Comparison of ENCODE assay signal across 12 cellular contexts in genomic region chr1:175540928-175541645, GRCh38.
"Had no signal": no experiment of that assay in that cellular context is flagged by ENCODE, and none has a peak within 500 bp of the region (broad histone marks: within the 10 kb centered on the region; RNA-seq: fewer than 3 reads in every experiment).

No MANE protein-coding gene starts in this region.

- H3K36me3 ChIP-seq: prostate gland had no signal

- H3K4me3 ChIP-seq: prostate gland had no signal

- H3K27ac ChIP-seq: foreskin keratinocyte, prostate gland had no signal

- DNase-seq: activated CD4-positive, alpha-beta T cell treated with anti-CD3 and anti-CD28 coated beads for 1 hour; activated CD4-positive, alpha-beta T cell treated with anti-CD3 and anti-CD28 coated beads, Interleukin-2, amount 50 U/mL, for 48 hours; activated CD8-positive, alpha-beta memory T cell treated with anti-CD3 and anti-CD28 coated beads, Interleukin-2, amount 10 ng/mL, durations not matched to agents 7 days and 5 days; activated gamma-delta T cell treated with Interleukin-2 at 50 U/mL for 16 hours; activated T-cell treated with anti-CD3 and anti-CD28 coated beads, Interleukin-2, amount 50 U/mL, for 48 hours; foreskin keratinocyte; naive thymus-derived CD4-positive, alpha-beta T cell; stimulated activated CD4-positive, alpha-beta T cell treated with anti-CD3 and anti-CD28 coated beads, Interleukin-2, amount 100 ng/mL, for 24 hours; stimulated activated naive CD4-positive, alpha-beta T cell had no signal

- FAIRE-seq: astrocyte, colon had no signal

- H3K4me1 ChIP-seq: prostate gland had no signal

- H3K9me3 ChIP-seq: prostate gland had no signal

- H3K27me3 ChIP-seq: foreskin keratinocyte had no signal
